In genomic region chr4:99189900-99190299, GRCh38 we compare ENCODE assay signal across 12 cellular contexts. TPM values are rescaled to one million over a fixed set of nuclear protein-coding genes. Genes with fewer than 3 reads are reported as not detected.
A peak's percentile ranks its signal among the peaks of the same experiment; 100 is the strongest.
DNase-seq lines count a peak whose midpoint lies in the region; ATAC-seq, FAIRE-seq and TF ChIP-seq lines count a peak whose summit lies in the region.
"Not testable (repeated sequence)": the region's sequence is repeated elsewhere in the genome, so short reads cannot be mapped to it uniquely, and the experiment has no call there.
"Had no signal": no experiment of that assay in that cellular context is flagged by ENCODE, and none has a peak within 500 bp of the region (broad histone marks: within the 10 kb centered on the region; RNA-seq: fewer than 3 reads in every experiment).

No MANE protein-coding gene starts in this region.

- 93% methylated on average over 3 of the region's 3 CpGs; no CpG with 5 or more reads in 1 of the 2 experiments for WGBS in H1 (ENCODE audit: extremely low coverage in 1 of 2, insufficient coverage in 1 of 2, insufficient read length in 1 of 2, insufficient replicate concordance in 2 of 2, low coverage in 1 of 2, low lambda C conversion rate in 2 of 2, missing lambda C conversion rate in 1 of 2), 2 experiments
- WGBS in right lobe of liver (ENCODE audit: insufficient coverage, low coverage, low lambda C conversion rate, missing lambda C conversion rate), result 17% methylated on average over 3 of the region's 3 CpGs

- not testable (repeated sequence) for H3K36me3 ChIP-seq in A673 (ENCODE audit: insufficient read depth, low read length, poor library complexity, severe bottlenecking); H1 (ENCODE audit: control insufficient read depth in 2 of 4, insufficient read depth in 4 of 4, low read length in 3 of 4); right lobe of liver; rectal smooth muscle tissue (ENCODE audit: control insufficient read depth, insufficient read depth, low read length)

- CTCF ChIA-PET in A673 (lab: Charles Lee), result not testable (repeated sequence)
- CTCF ChIA-PET in H1 (lab: Charles Lee; ENCODE audit: partially characterized antibody), result interaction anchor here (1.4 kb wide), 1 partner anchor 213 kb away, joined by 3 read pairs; no protein-coding TSS in a partner anchor

- not testable (repeated sequence) for TF ChIP-seq EP300 in Ishikawa (IDR thresholded peaks at IDR 0.05; ENCODE audit: borderline replicate concordance); H1 (IDR thresholded peaks at IDR 0.05; ENCODE audit: borderline replicate concordance in 1 of 2, low read depth in 2 of 2, low read length in 2 of 2)

- H4K5ac ChIP-seq in H1 (ENCODE audit: insufficient read length, low read depth, low read length), result not testable (repeated sequence)

- not testable (repeated sequence) for H2BK5ac ChIP-seq in H1 (ENCODE audit: low read depth, low read length)

- H3K27ac ChIP-seq in A673 (ENCODE audit: low read depth, low read length, poor library complexity, severe bottlenecking) (peak overlapping the region; percentile 74), right lobe of liver (peak overlapping the region in 2 of 3 donors; percentile 11 to 15), rectal smooth muscle tissue (ENCODE audit: low read depth, low read length) (peak overlapping the region; percentile 7)
- H3K27ac ChIP-seq in H1 (ENCODE audit: low read depth, low read length), result not testable (repeated sequence)

- H4K20me1 ChIP-seq in H1 (replicated peaks in 1 of 2; ENCODE audit: control insufficient read depth in 1 of 2, insufficient read depth in 2 of 2, low read length in 2 of 2), result not testable (repeated sequence)

- intact Hi-C loops in A673 (cut with micrococcal nuclease; ENCODE audit: unreplicated experiment); right lobe of liver (cut with DNase I): not testable (repeated sequence)

- not testable (repeated sequence) for H4K8ac ChIP-seq in H1 (ENCODE audit: extremely low read depth, insufficient read depth, low read length)

- not testable (repeated sequence) for H3K4me1 ChIP-seq in A673 (ENCODE audit: insufficient read depth, low read length, poor library complexity, severe bottlenecking); H1 (replicated peaks in 1 of 4; ENCODE audit: control insufficient read depth in 3 of 4, insufficient read depth in 4 of 4, low read length in 3 of 4); rectal smooth muscle tissue (ENCODE audit: control insufficient read depth, insufficient read depth, low read length)
- H3K4me1 ChIP-seq in right lobe of liver, result peaks cover 0 to 27% (median 11%) of the 10 kb centered on the region in 4 donors

- not testable (repeated sequence) for H2BK12ac ChIP-seq in H1 (ENCODE audit: low read depth, low read length)

- H3K4me2 ChIP-seq in H1 (ENCODE audit: insufficient read depth in 1 of 2, low read depth in 2 of 2, low read length in 2 of 2), result not testable (repeated sequence)

- not testable (repeated sequence) for H3K14ac ChIP-seq in H1 (ENCODE audit: insufficient read length)

- H2AFZ ChIP-seq in H1 (ENCODE audit: low read length), result not testable (repeated sequence)

- not testable (repeated sequence) for H3K4ac ChIP-seq in H1 (replicated peaks; ENCODE audit: insufficient read length, low read depth, low read length)

- not testable (repeated sequence) for DNase-seq in A673 (ENCODE audit: low spot score); H1 (ENCODE audit: low read depth in 1 of 2, low spot score in 2 of 2); left lobe of liver (ENCODE audit: low spot score); right lobe of liver

- not testable (repeated sequence) for H2BK20ac ChIP-seq in H1 (ENCODE audit: low read length)

- not testable (repeated sequence) for H2AK5ac ChIP-seq in H1 (ENCODE audit: low read depth, low read length)

- H3K79me1 ChIP-seq in H1 (ENCODE audit: low read depth, low read length), result not testable (repeated sequence)

- H3K23ac ChIP-seq in H1 (ENCODE audit: insufficient read length), result not testable (repeated sequence)

- H3K23me2 ChIP-seq in H1 (ENCODE audit: low read depth, low read length), result not testable (repeated sequence)

- H3K9ac ChIP-seq in H1 (replicated peaks in 1 of 4; ENCODE audit: extremely low read depth in 1 of 4, low read depth in 3 of 4, low read length in 3 of 4); rectal smooth muscle tissue (ENCODE audit: low read length): not testable (repeated sequence)

- H3K9me3 ChIP-seq in A673 (ENCODE audit: low read depth, low read length, poor library complexity, severe bottlenecking); right lobe of liver: not testable (repeated sequence)
- H3K9me3 ChIP-seq in H1 (ENCODE audit: insufficient read depth in 2 of 2, low read depth in 1 of 2, low read length in 1 of 2), result peaks cover 5 to 14% of the 10 kb centered on the region in 2 experiments

- not testable (repeated sequence) for BruUV-seq in A673 (replicated peaks; lab: Mats Ljungman, UMichigan)

- FAIRE-seq in H1 (lab: Jason Lieb, UNC), result not testable (repeated sequence)

- not testable (repeated sequence) for H3K27me3 ChIP-seq in A673 (replicated peaks; ENCODE audit: insufficient read depth, low read depth, low read length, poor library complexity); H1 (replicated peaks in 1 of 4; ENCODE audit: control insufficient read depth in 3 of 4, extremely low read depth in 1 of 4, insufficient read depth in 3 of 4, low read length in 3 of 4); right lobe of liver; rectal smooth muscle tissue (ENCODE audit: control insufficient read depth, insufficient read depth, low read length)

- H3K79me2 ChIP-seq in H1 (ENCODE audit: control insufficient read depth in 1 of 2, insufficient read depth in 2 of 2, low read length in 2 of 2), result not testable (repeated sequence)

- not testable (repeated sequence) for H3K56ac ChIP-seq in H1 (replicated peaks; ENCODE audit: insufficient read length, low read depth, low read length)

- TF ChIP-seq POLR2A in H1 (IDR thresholded peaks at IDR 0.05; ENCODE audit: control extremely low read depth in 1 of 2, low read depth in 2 of 2, low read length in 2 of 2); right lobe of liver (IDR thresholded peaks at IDR 0.05): not testable (repeated sequence)

- not testable (repeated sequence) for H3K18ac ChIP-seq in H1 (ENCODE audit: extremely low read depth, low read length)

- POLR2A ChIA-PET in A673 (lab: Charles Lee; ENCODE audit: low non-redundant PET), result interaction anchor here (0.9 kb wide), 1 partner anchor 32 kb away, joined by 3 read pairs; no protein-coding TSS in a partner anchor
- POLR2A ChIA-PET in H1 (lab: Charles Lee; ENCODE audit: partially characterized antibody), result not testable (repeated sequence)

- not testable (repeated sequence) for H3K4me3 ChIP-seq in A673 (ENCODE audit: low read depth, low read length, poor library complexity, severe bottlenecking); H1 (ENCODE audit: extremely low read depth in 1 of 4, insufficient read depth in 2 of 4, low read depth in 3 of 4, low read length in 4 of 4); right lobe of liver; rectal smooth muscle tissue (ENCODE audit: low read length)

- H2BK120ac ChIP-seq in H1 (replicated peaks; ENCODE audit: low read depth, low read length), result not testable (repeated sequence)

- not testable (repeated sequence) for H2BK15ac ChIP-seq in H1 (ENCODE audit: low read length)

- not testable (repeated sequence) for H4K91ac ChIP-seq in H1 (replicated peaks; ENCODE audit: insufficient read length, low read length)

- ATAC-seq in left lobe of liver (peak; percentile 19), right lobe of liver (peak in 1 of 4 donors; percentile 21)

- TF ChIP-seq CTCF in A673 (conservative IDR thresholded peaks at IDR 0.05; ENCODE audit: low read depth, low read length); H1 (IDR thresholded peaks at IDR 0.05; ENCODE audit: control extremely low read depth in 1 of 3, insufficient read depth in 1 of 3, low read depth in 1 of 3, low read length in 3 of 3); right lobe of liver (IDR thresholded peaks at IDR 0.05): not testable (repeated sequence)

- TF ChIP-seq RAD21 in Ishikawa (IDR thresholded peaks at IDR 0.05; ENCODE audit: low read depth); H1 (IDR thresholded peaks at IDR 0.05 in 1 of 2, conservative IDR thresholded peaks at IDR 0.05 in 1 of 2; ENCODE audit: low read depth in 2 of 2, low read length in 2 of 2): not testable (repeated sequence)

TF ChIP-seq in Ishikawa, 13 proteins besides CTCF, POLR2A, EP300 and RAD21:
- TF ChIP-seq CEBPB (IDR thresholded peaks at IDR 0.05), result peak; percentile 70

TF ChIP-seq in H1, 55 proteins besides CTCF, POLR2A, EP300 and RAD21:
- TF ChIP-seq CEBPB (IDR thresholded peaks at IDR 0.05; ENCODE audit: low read depth, low read length), result peak; percentile 42; the same call in 1 of the 2 replicates

RNA-seq across cellular contexts. Expression of gene ADH6, which starts 29.1 kb away (rescaled TPM):
- total RNA-seq in A673 (2021) (not detected in 2 replicates), left lobe of liver (144 TPM), right lobe of liver (100 to 1,000 TPM in 3 of 6 experiments, 10 to 100 TPM in 3; 73.9 to 213 (median 124) TPM)
- not detected in 2 replicates for total RNA-seq in H1 (2021; fragmentation: NEBNext Ultra II Directional; extraction: Animal tissue kit (Norgen Biotek cat#: 25700))
- polyA plus RNA-seq in H1 (2011; rRNA removed), result 0.06 TPM in 1 of 2 replicates, not detected in the other
- 0.21 TPM for polyA plus RNA-seq in H1 (2011; cell fraction: cytosol; rRNA removed)
- polyA plus RNA-seq in H1 (2011; cell fraction: nucleus; rRNA removed), result 0.03 TPM
- polyA plus RNA-seq in H1 (2012, experiment 1 of 2), result 0.18 to 0.72 TPM (median 0.42 TPM) in 3 of 4 replicates, not detected in the other
- 0.05 TPM for polyA plus RNA-seq in H1 (2012, experiment 2 of 2)
- polyA plus RNA-seq in H1 (2013, experiment 1 of 2), result 0.08 TPM
- polyA plus RNA-seq in H1 (2013, experiment 2 of 2), result 0.13 TPM
- not detected in 2 replicates for polyA minus RNA-seq in H1 (2011; rRNA and poly(A)+ RNA removed)
- polyA minus RNA-seq in H1 (2011; cell fraction: cytosol; rRNA and poly(A)+ RNA removed), result not detected
- not detected for polyA minus RNA-seq in H1 (2011; cell fraction: nucleus; rRNA and poly(A)+ RNA removed)
- total RNA-seq: CD4-positive, alpha-beta T cell; CD8-positive, alpha-beta memory T cell; GM12878; GM23338; HFFc6 had no signal
- polyA plus RNA-seq: CD14-positive monocyte; CD8-positive, alpha-beta memory T cell had no signal

RNA-seq across cellular contexts. Expression of gene ADH4, which starts 45.8 kb away (rescaled TPM):
- total RNA-seq in A673 (2021), result not detected in 2 replicates
- total RNA-seq in H1 (2021; fragmentation: NEBNext Ultra II Directional; extraction: Animal tissue kit (Norgen Biotek cat#: 25700)), result not detected in 2 replicates
- not detected in 2 replicates for polyA plus RNA-seq in H1 (2011; rRNA removed)
- polyA plus RNA-seq in H1 (2011; cell fraction: cytosol; rRNA removed), result not detected
- not detected for polyA plus RNA-seq in H1 (2011; cell fraction: nucleus; rRNA removed)
- not detected in 4 replicates for polyA plus RNA-seq in H1 (2012, experiment 1 of 2)
- not detected for polyA plus RNA-seq in H1 (2012, experiment 2 of 2)
- not detected for polyA plus RNA-seq in H1 (2013, experiment 1 of 2)
- polyA plus RNA-seq in H1 (2013, experiment 2 of 2), result not detected
- polyA minus RNA-seq in H1 (2011; rRNA and poly(A)+ RNA removed), result not detected in 2 replicates
- not detected for polyA minus RNA-seq in H1 (2011; cell fraction: cytosol; rRNA and poly(A)+ RNA removed)
- polyA minus RNA-seq in H1 (2011; cell fraction: nucleus; rRNA and poly(A)+ RNA removed), result not detected
- 689 TPM for total RNA-seq in left lobe of liver
- total RNA-seq in right lobe of liver, result 100 to 1,000 TPM; 133 to 957 (median 467) TPM
- total RNA-seq: CD4-positive, alpha-beta T cell; CD8-positive, alpha-beta memory T cell; GM12878; GM23338; HFFc6 had no signal
- polyA plus RNA-seq: CD14-positive monocyte; CD8-positive, alpha-beta memory T cell; GM12878; GM23338 had no signal

Comparison
In these comparisons a context has a peak if more than half of its experiments do, and no peak if none do; other contexts are left out.
1. RNA of gene ADH6, which starts 29.1 kb away (total RNA-seq): 73.9 to 213 TPM in right lobe of liver and 144 TPM in left lobe of liver (single experiment); not detected in H1 and not detected in A673; every median in the first group is over 10 times any median in the second.
2. RNA of gene ADH4, which starts 45.8 kb away (total RNA-seq): 689 TPM in left lobe of liver (single experiment) and 133 to 957 TPM in right lobe of liver; not detected in A673 and not detected in H1; every median in the first group is over 100 times any median in the second.